ENCODE assay signal across 10 cellular contexts in the genomic region with DNA sequence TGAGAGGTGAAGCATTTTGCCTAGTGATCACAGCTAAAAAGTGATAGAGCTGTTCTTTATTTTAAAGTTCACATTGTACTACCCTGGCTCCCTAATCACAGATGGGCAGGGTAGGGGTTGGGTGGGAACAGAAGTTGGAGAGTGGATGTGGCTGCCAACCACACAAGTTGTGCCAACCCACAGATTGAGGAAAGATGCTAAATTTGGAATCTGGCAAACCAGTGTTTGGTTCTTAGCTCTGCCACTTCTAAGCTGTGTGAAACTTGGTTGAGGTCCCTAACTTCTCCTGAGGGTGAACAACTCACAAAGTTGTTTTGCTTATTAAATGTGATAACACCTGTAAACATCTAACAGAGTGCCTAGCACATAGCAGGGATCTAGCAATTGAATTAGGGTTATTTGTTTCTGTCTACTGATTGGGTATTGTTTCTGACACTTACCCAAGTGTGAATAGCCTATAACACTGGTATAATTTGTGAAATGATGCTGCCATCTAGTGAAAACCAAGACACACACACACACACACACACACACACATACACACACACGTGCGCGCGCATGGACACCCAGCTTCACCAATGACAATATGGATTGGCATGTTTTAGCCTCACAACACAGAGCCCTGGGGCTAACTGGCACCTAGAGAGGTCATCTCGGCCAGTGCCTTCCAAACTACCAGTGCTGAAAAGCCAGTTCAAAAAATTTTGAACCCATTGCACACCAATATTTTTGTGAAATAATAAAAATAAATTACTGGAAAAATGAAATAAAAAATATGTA. TPM values are rescaled to one million over a fixed set of nuclear protein-coding genes. Genes with fewer than 3 reads are reported as not detected.
A peak's percentile ranks its signal among the peaks of the same experiment; 100 is the strongest.
DNase-seq lines count a peak whose midpoint lies in the region; ATAC-seq and TF ChIP-seq lines count a peak whose summit lies in the region.
"Had no signal": no experiment of that assay in that cellular context is flagged by ENCODE, and none has a peak within 500 bp of the region (broad histone marks: within the 10 kb centered on the region; RNA-seq: fewer than 3 reads in every experiment).

No MANE protein-coding gene starts in this region.

- TF ChIP-seq EP300 in esophagus muscularis mucosa (IDR thresholded peaks at IDR 0.05) = no peak

- H3K36me3 ChIP-seq in left lung (no peaks in the 10 kb centered on the region), esophagus muscularis mucosa (no peaks in the 10 kb centered on the region)

- 71% methylated on average over 5 of the region's 5 CpGs for WGBS in esophagus muscularis mucosa

- no peaks in the 10 kb centered on the region for H3K9me3 Mint-ChIP-seq in activated T-cell treated with anti-CD3 and anti-CD28 coated beads, Interleukin-2, amount 50 U/mL, for 72 hours

- TF ChIP-seq POLR2A in esophagus muscularis mucosa (IDR thresholded peaks at IDR 0.05; ENCODE audit: low read depth) = no peak

- H3K4me3 ChIP-seq in LNCaP clone FGC (ENCODE audit: low read depth, low read length) = no peak overlapping the region
- H3K4me3 ChIP-seq in left lung = no peak overlapping the region
- no peak overlapping the region for H3K4me3 ChIP-seq in esophagus muscularis mucosa

- peak; percentile 58 to 59 for ATAC-seq in activated T-cell treated with anti-CD3 and anti-CD28 coated beads, Interleukin-2, amount 50 U/mL, for 72 hours (replicated peaks in 1 of 2)
- ATAC-seq in left lung = peak; percentile 51

- no peaks in the 10 kb centered on the region for H3K4me1 ChIP-seq in left lung
- H3K4me1 ChIP-seq in esophagus muscularis mucosa = no peaks in the 10 kb centered on the region

- no peaks in the 10 kb centered on the region for H3K36me3 Mint-ChIP-seq in activated T-cell treated with anti-CD3 and anti-CD28 coated beads, Interleukin-2, amount 50 U/mL, for 72 hours (ENCODE audit: insufficient read depth in 2 of 2)

- H3K4me1 Mint-ChIP-seq in activated T-cell treated with anti-CD3 and anti-CD28 coated beads, Interleukin-2, amount 50 U/mL, for 72 hours (ENCODE audit: low read depth) = no peaks in the 10 kb centered on the region
- H3K4me1 Mint-ChIP-seq: B cell had no signal

- peaks cover 6% of the 10 kb centered on the region for H3K27me3 Mint-ChIP-seq in activated T-cell treated with anti-CD3 and anti-CD28 coated beads, Interleukin-2, amount 50 U/mL, for 72 hours (ENCODE audit: low read depth)

- H3K27ac ChIP-seq in left lung (no peak overlapping the region), esophagus muscularis mucosa (replicated peaks in 1 of 4) (no peak overlapping the region)

- intact Hi-C loops in left lung (cut with DNase I) = no loop called here
- intact Hi-C loops in esophagus muscularis mucosa (cut with DNase I) = no loop called here

- TF ChIP-seq CTCF in LNCaP clone FGC (IDR thresholded peaks at IDR 0.05; ENCODE audit: control insufficient read depth, extremely low read depth, insufficient read depth) (peak; percentile 59), left lung (IDR thresholded peaks at IDR 0.05) (no peak), esophagus muscularis mucosa (IDR thresholded peaks at IDR 0.05) (no peak)

- DNase-seq in SIG-M5 treated with dmso at 0.1 percent for 504 hours (lab: John Stamatoyannopoulos, UW; ENCODE audit: unreplicated experiment) (peak; percentile 57), SIG-M5 (lab: John Stamatoyannopoulos, UW) (no peak), LNCaP clone FGC (ENCODE audit: low read depth) (peak; percentile 46), left lung (no peak), DMS79 treated with DMSO at 0.1 percent for 48 hours (lab: John Stamatoyannopoulos, UW) (no peak), esophagus muscularis mucosa (ENCODE audit: extremely low spot score) (no peak), NCI-H1694 (lab: John Stamatoyannopoulos, UW) (no peak)
- DNase-seq in activated T-cell treated with anti-CD3 and anti-CD28 coated beads, Interleukin-2, amount 50 U/mL, for 72 hours = peak; percentile 31 to 43

- H3K27ac Mint-ChIP-seq in activated T-cell treated with anti-CD3 and anti-CD28 coated beads, Interleukin-2, amount 50 U/mL, for 72 hours = no peak overlapping the region
- H3K27ac Mint-ChIP-seq: B cell had no signal

- H3K27me3 ChIP-seq in left lung (no peaks in the 10 kb centered on the region), esophagus muscularis mucosa (no peaks in the 10 kb centered on the region)

- no peak overlapping the region for H3K4me3 Mint-ChIP-seq in activated T-cell treated with anti-CD3 and anti-CD28 coated beads, Interleukin-2, amount 50 U/mL, for 72 hours
- H3K4me3 Mint-ChIP-seq: B cell had no signal

- H3K9me3 ChIP-seq in left lung (no peaks in the 10 kb centered on the region), esophagus muscularis mucosa (no peaks in the 10 kb centered on the region)

RNA-seq across cellular contexts. Expression of a gene that starts 25.3 kb away (rescaled TPM):
- total RNA-seq in activated T-cell treated with anti-CD3 and anti-CD28 coated beads, Interleukin-2, amount 50 U/mL, for 72 hours = not detected
- not detected for total RNA-seq in left lung
- not detected for total RNA-seq in esophagus muscularis mucosa
- total RNA-seq: B cell; T-helper 2 cell treated with Interferon-gamma antibody and Interleukin-4, amounts not matched to agents 100 ng/mL and 5 ng/mL, for 36 hours had no signal

Comparison
In these comparisons a context has a peak if more than half of its experiments do, and no peak if none do; other contexts are left out.
1. DNase-seq: peak in SIG-M5 treated with dmso at 0.1 percent for 504 hours (single experiment), LNCaP clone FGC (single experiment) and activated T-cell treated with anti-CD3 and anti-CD28 coated beads, Interleukin-2, amount 50 U/mL, for 72 hours (2 of 2); none in SIG-M5 (single experiment), left lung (0 of 2), DMS79 treated with DMSO at 0.1 percent for 48 hours (single experiment), esophagus muscularis mucosa (single experiment) and NCI-H1694 (single experiment).